In genomic region chrX:100477468-100477867, GRCh38 we compare ENCODE assay signal across 19 cellular contexts.
DNase-seq lines count a peak whose midpoint lies in the region; ATAC-seq and TF ChIP-seq lines count a peak whose summit lies in the region.
"Had no signal": no experiment of that assay in that cellular context is flagged by ENCODE, and none has a peak within 500 bp of the region (broad histone marks: within the 10 kb centered on the region; RNA-seq: fewer than 3 reads in every experiment).

No MANE protein-coding gene starts in this region.

- H3K56ac ChIP-seq in mesendoderm (ENCODE audit: low read length), result no peak overlapping the region

- no peak overlapping the region for H4K5ac ChIP-seq in mesendoderm (ENCODE audit: low read length)

- H4K8ac ChIP-seq in mesendoderm (ENCODE audit: low read depth, low read length), result no peak overlapping the region

- H3K79me2 ChIP-seq in mesendoderm (ENCODE audit: control insufficient read depth, insufficient read depth, low read length) (no peaks in the 10 kb centered on the region), Karpas-422 (ENCODE audit: low read length) (no peaks in the 10 kb centered on the region)

- H3K4me3 ChIP-seq in right atrium auricular region (no peak overlapping the region), H7 (ENCODE audit: insufficient read depth, low read depth, low read length) (no peak overlapping the region), mesendoderm (ENCODE audit: low read length) (no peak overlapping the region), gastrocnemius medialis (no peak overlapping the region), Karpas-422 (ENCODE audit: low read length) (no peak overlapping the region)
- H3K4me3 ChIP-seq: A549, GM23338 had no signal

- TF ChIP-seq CTCF in right atrium auricular region (IDR thresholded peaks at IDR 0.05) (no peak), gastrocnemius medialis (IDR thresholded peaks at IDR 0.05 in 4 of 5, conservative IDR thresholded peaks at IDR 0.05 in 1 of 5) (no peak)

- no CpG with 5 or more reads among the region's 2 CpGs for WGBS in mesendoderm (ENCODE audit: extremely low coverage, insufficient coverage, low lambda C conversion rate)

- no peak overlapping the region for H2BK5ac ChIP-seq in mesendoderm (ENCODE audit: low read length)

- TF ChIP-seq POLR2A in gastrocnemius medialis (IDR thresholded peaks at IDR 0.05), result no peak

- ATAC-seq in Right ventricle myocardium inferior, result peak; percentile 64
- no peak for ATAC-seq in gastrocnemius medialis
- ATAC-seq: A549, GM23338, HCT116 had no signal

- H2BK15ac ChIP-seq in mesendoderm (replicated peaks; ENCODE audit: low read depth), result no peak overlapping the region

- in situ Hi-C loops in gastrocnemius medialis (cut with MboI; ENCODE audit: low sequenced_read_pairs in 4 of 4), result no loop called here

- no peak overlapping the region for H3K23ac ChIP-seq in mesendoderm (ENCODE audit: low read length)

- H2AK5ac ChIP-seq in mesendoderm (ENCODE audit: low read length), result no peak overlapping the region

- H3K27ac ChIP-seq in right atrium auricular region (no peak overlapping the region), mesendoderm (ENCODE audit: low read depth, low read length) (no peak overlapping the region), gastrocnemius medialis (peak overlapping the region in 3 of 4 donors; percentile 40 to 41 (median 41)), Karpas-422 (ENCODE audit: low read length) (no peak overlapping the region)
- H3K27ac ChIP-seq: 22Rv1, A549, C4-2B had no signal

- H3K9me3 ChIP-seq in right atrium auricular region (peaks cover 0 to 7% of the 10 kb centered on the region in 2 donors), gastrocnemius medialis (no peaks in the 10 kb centered on the region), Karpas-422 (ENCODE audit: low read length) (no peaks in the 10 kb centered on the region)
- H3K9me3 ChIP-seq: A549 had no signal

- no peak overlapping the region for H2AFZ ChIP-seq in Karpas-422 (ENCODE audit: low read length)
- H2AFZ ChIP-seq: GM23338 had no signal

- no peak overlapping the region for H3K4ac ChIP-seq in mesendoderm (ENCODE audit: low read depth, low read length)

- peak overlapping the region; percentile 4 for H2BK120ac ChIP-seq in mesendoderm (ENCODE audit: low read depth, low read length)

- H3K27me3 ChIP-seq in right atrium auricular region (no peaks in the 10 kb centered on the region), H7 (ENCODE audit: control insufficient read depth, insufficient read depth, low read length) (no peaks in the 10 kb centered on the region; the same call in 1 of the 2 replicates), mesendoderm (ENCODE audit: insufficient read depth, low read length, poor library complexity) (no peaks in the 10 kb centered on the region), gastrocnemius medialis (no peaks in the 10 kb centered on the region), Karpas-422 (ENCODE audit: low read length) (no peaks in the 10 kb centered on the region)

- no peaks in the 10 kb centered on the region for H4K20me1 ChIP-seq in Karpas-422 (ENCODE audit: insufficient read depth, low read depth, low read length)

- H3K9me2 ChIP-seq in Karpas-422 (replicated peaks; ENCODE audit: insufficient read depth, low read length), result no peaks in the 10 kb centered on the region

- no peak for DNase-seq in Right ventricle myocardium inferior (ENCODE audit: missing footprints)
- DNase-seq in right atrium auricular region (ENCODE audit: low spot score), result no peak
- peak; percentile 2 for DNase-seq in H7
- DNase-seq in mesendoderm, result no peak
- peak in 1 of 2 donors; percentile 18 for DNase-seq in gastrocnemius medialis
- DNase-seq in RPMI8226, result no peak
- no peak for DNase-seq in iPS-NIHi11 (ENCODE audit: low spot score)
- no peak for DNase-seq in Karpas-422
- DNase-seq: AML-193; CD4-positive, alpha-beta T cell; DMS153; DMS79; GDM1; HFFc6 had no signal

- H3K4me1 ChIP-seq in right atrium auricular region (no peaks in the 10 kb centered on the region), mesendoderm (ENCODE audit: control insufficient read depth, low read depth, low read length) (peaks cover 2% of the 10 kb centered on the region), gastrocnemius medialis (no peaks in the 10 kb centered on the region), Karpas-422 (ENCODE audit: low read length) (no peaks in the 10 kb centered on the region)
- H3K4me1 ChIP-seq: A549 had no signal

- H3K9ac ChIP-seq in mesendoderm (ENCODE audit: low read length), result no peak overlapping the region
- H3K9ac ChIP-seq in Karpas-422 (ENCODE audit: low read length), result no peak overlapping the region

- no peaks in the 10 kb centered on the region for H3K79me1 ChIP-seq in mesendoderm (ENCODE audit: low read length)

- intact Hi-C loops in Right ventricle myocardium inferior (cut with DNase I), result no loop called here
- intact Hi-C loops in gastrocnemius medialis (cut with DNase I; ENCODE audit: low total_unique reads), result no loop called here

- no peak overlapping the region for H3K18ac ChIP-seq in mesendoderm (ENCODE audit: low read length)

- no peaks in the 10 kb centered on the region for H3K36me3 ChIP-seq in right atrium auricular region
- no peaks in the 10 kb centered on the region for H3K36me3 ChIP-seq in H7 (replicated peaks; ENCODE audit: control insufficient read depth, insufficient read depth, low read length)
- no peaks in the 10 kb centered on the region for H3K36me3 ChIP-seq in mesendoderm (ENCODE audit: control insufficient read depth, insufficient read depth, low read length)
- no peaks in the 10 kb centered on the region for H3K36me3 ChIP-seq in gastrocnemius medialis
- H3K36me3 ChIP-seq in Karpas-422 (ENCODE audit: insufficient read depth, low read length), result no peaks in the 10 kb centered on the region

- H3K4me2 ChIP-seq in mesendoderm (ENCODE audit: low read length) (no peak overlapping the region), Karpas-422 (ENCODE audit: low read depth, low read length, poor library complexity, severe bottlenecking) (no peak overlapping the region)
- H3K4me2 ChIP-seq: A549, GM23338 had no signal

Comparison
In these comparisons a context has a peak if more than half of its experiments do, and no peak if none do; other contexts are left out.
1. H3K27ac ChIP-seq: peak in gastrocnemius medialis (3 of 4); none in right atrium auricular region (0 of 2), mesendoderm (single experiment) and Karpas-422 (single experiment).